Comparison of ENCODE assay signal across 17 cellular contexts in the genomic region with DNA sequence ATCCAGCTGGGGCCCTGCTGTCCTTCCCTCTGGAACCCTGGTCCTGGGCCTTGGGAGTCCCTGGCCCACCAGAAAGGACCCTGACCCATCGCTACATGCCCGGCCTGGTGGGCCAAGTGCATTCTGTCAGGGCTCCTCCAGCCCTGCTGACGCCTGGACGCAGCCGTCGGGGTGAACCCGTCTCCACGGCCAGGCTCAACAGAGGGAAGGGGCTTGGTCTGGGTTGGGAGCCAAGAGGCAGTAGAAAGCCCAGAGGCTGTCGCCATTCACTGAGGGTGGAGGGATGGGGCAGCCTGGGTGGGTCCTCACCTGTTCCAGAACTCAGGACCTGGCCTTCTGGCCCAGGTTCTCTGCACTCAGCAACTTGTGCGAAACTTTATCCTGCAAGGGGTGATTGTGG. TPM values are rescaled to one million over a fixed set of nuclear protein-coding genes. Genes with fewer than 3 reads are reported as not detected.
"Had no signal": no experiment of that assay in that cellular context is flagged by ENCODE, and none has a peak within 500 bp of the region (broad histone marks: within the 10 kb centered on the region; RNA-seq: fewer than 3 reads in every experiment).

No MANE protein-coding gene starts in this region.

- H3K27ac ChIP-seq: epithelial cell of prostate, psoas muscle, testis had no signal

- H3K4me1 ChIP-seq: psoas muscle, testis had no signal

- H3K4me3 ChIP-seq: psoas muscle, testis had no signal

- FAIRE-seq: frontal cortex, TTC549, urothelium cell line had no signal

- ATAC-seq: activated CD8-positive, alpha-beta T cell treated with anti-CD3 and anti-CD28 coated beads for 36 hours; activated T-cell treated with anti-CD3 and anti-CD28 coated beads, Interleukin-2, amount 50 U/mL, for 4 hours; effector memory CD8-positive, alpha-beta T cell had no signal

- H3K27me3 ChIP-seq: testis had no signal

- DNase-seq: activated CD4-positive, alpha-beta T cell treated with anti-CD3 and anti-CD28 coated beads for 4 hours; activated CD8-positive, alpha-beta T cell treated with anti-CD3 and anti-CD28 coated beads for 36 hours; activated effector memory CD4-positive, alpha-beta T cell treated with Interleukin-2 at 50 U/mL for 16 hours; activated naive CD4-positive, alpha-beta T cell treated with anti-CD3 and anti-CD28 coated beads, Interleukin-2, amount 50 U/mL, for 16 hours; activated T-cell treated with anti-CD3 and anti-CD28 coated beads, Interleukin-2, amount 50 U/mL, for 4 hours; cerebellar nuclear complex; effector memory CD8-positive, alpha-beta T cell; nephron progenitor cell; T-helper 2 cell; testis had no signal

- H3K9me3 ChIP-seq: psoas muscle, testis had no signal

RNA-seq across cellular contexts. Expression of a gene that starts 47.6 kb away (rescaled TPM):
- total RNA-seq: activated CD8-positive, alpha-beta T cell treated with anti-CD3 and anti-CD28 coated beads for 36 hours; frontal cortex; mesenteric fat pad; osteocyte had no signal
